14 cellular contexts compared by ENCODE assay signal in the genomic region with DNA sequence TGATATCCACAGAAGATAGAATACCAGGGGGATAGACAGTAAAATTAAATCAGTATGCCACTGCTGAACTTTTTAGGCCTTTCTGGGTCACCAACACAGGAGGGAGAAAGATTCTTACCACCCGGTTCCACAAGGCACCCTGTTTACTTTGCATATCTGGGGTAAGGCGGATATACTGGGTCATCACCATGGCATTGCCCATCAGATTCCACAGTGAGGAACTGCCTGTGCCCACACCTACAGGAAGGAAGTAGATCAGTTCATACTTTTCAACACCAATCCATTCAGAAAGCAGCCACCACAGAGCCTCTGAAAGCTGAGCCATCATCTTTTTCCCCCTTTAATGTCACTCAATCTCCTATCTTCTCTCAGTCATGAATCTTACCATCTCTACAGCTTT. TPM values are rescaled to one million over a fixed set of nuclear protein-coding genes. Genes with fewer than 3 reads are reported as not detected.
DNase-seq lines count a peak whose midpoint lies in the region; ATAC-seq and TF ChIP-seq lines count a peak whose summit lies in the region.
"Had no signal": no experiment of that assay in that cellular context is flagged by ENCODE, and none has a peak within 500 bp of the region (broad histone marks: within the 10 kb centered on the region; RNA-seq: fewer than 3 reads in every experiment).

No MANE protein-coding gene starts in this region.

- H3K27me3 ChIP-seq in CD4-positive, CD25-positive, alpha-beta regulatory T cell (ENCODE audit: control insufficient read depth, insufficient read depth, low read length): no peaks in the 10 kb centered on the region
- no peaks in the 10 kb centered on the region for H3K27me3 ChIP-seq in mucosa of stomach (ENCODE audit: control insufficient read depth, insufficient read depth, low read length)
- H3K27me3 ChIP-seq: left lung had no signal

- DNase-seq in CD4-positive, CD25-positive, alpha-beta regulatory T cell: peak in 1 of 3 donors; percentile 14
- no peak for DNase-seq in HFFc6
- DNase-seq in activated T-helper 1 cell treated with anti-CD3 and anti-CD28 coated beads, Interleukin-12 subunit alpha, Interleukin-12 subunit beta, Interleukin-2, Interleukin-4 antibody, amounts not matched to agents 30 ng/mL and 10 ng/mL and 1 ng/mL, durations not matched to agents 14 hours and 24 hours and 36 hours (ENCODE audit: low spot score): no peak
- no peak for DNase-seq in NCI-H187 (lab: John Stamatoyannopoulos, UW)
- no peak for DNase-seq in NOMO-1 treated with DMSO at 0.1 percent for 48 hours (lab: John Stamatoyannopoulos, UW; ENCODE audit: unreplicated experiment)
- no peak for DNase-seq in activated naive CD4-positive, alpha-beta T cell treated with anti-CD3 and anti-CD28 coated beads for 36 hours
- DNase-seq: activated CD8-positive, alpha-beta memory T cell treated with anti-CD3 and anti-CD28 coated beads, Interleukin-2, amount 50 U/mL, for 48 hours; amygdala; hippocampal formation; left lung; NCI-H1105; stimulated activated naive CD4-positive, alpha-beta T cell treated with Interleukin-2 at 50 U/mL for 16 hours had no signal

- H3K4me1 Mint-ChIP-seq in CD4-positive, CD25-positive, alpha-beta regulatory T cell: peaks cover 21 to 42% (median 30%) of the 10 kb centered on the region in 4 donors
- peaks cover 26% of the 10 kb centered on the region for H3K4me1 Mint-ChIP-seq in HFFc6 (ENCODE audit: low read depth)
- peaks cover 37% of the 10 kb centered on the region for H3K4me1 Mint-ChIP-seq in activated T-helper 1 cell treated with anti-CD3 and anti-CD28 coated beads, Interleukin-12 subunit alpha, Interleukin-12 subunit beta, Interleukin-2, Interleukin-4 antibody, amounts not matched to agents 30 ng/mL and 10 ng/mL and 1 ng/mL, durations not matched to agents 14 hours and 24 hours and 36 hours (ENCODE audit: low read depth)
- H3K4me1 Mint-ChIP-seq in activated naive CD4-positive, alpha-beta T cell treated with anti-CD3 and anti-CD28 coated beads for 36 hours (ENCODE audit: low read depth): peaks cover 33% of the 10 kb centered on the region

- peak overlapping the region; percentile 47 to 82 (median 68) for H3K4me3 Mint-ChIP-seq in CD4-positive, CD25-positive, alpha-beta regulatory T cell
- H3K4me3 Mint-ChIP-seq in HFFc6: peak overlapping the region; percentile 18; the same call in 1 of the 2 replicates
- peak overlapping the region; percentile 40 for H3K4me3 Mint-ChIP-seq in activated T-helper 1 cell treated with anti-CD3 and anti-CD28 coated beads, Interleukin-12 subunit alpha, Interleukin-12 subunit beta, Interleukin-2, Interleukin-4 antibody, amounts not matched to agents 30 ng/mL and 10 ng/mL and 1 ng/mL, durations not matched to agents 14 hours and 24 hours and 36 hours
- no peak overlapping the region for H3K4me3 Mint-ChIP-seq in activated naive CD4-positive, alpha-beta T cell treated with anti-CD3 and anti-CD28 coated beads for 36 hours

- no peak for TF ChIP-seq CTCF in HFFc6 (IDR thresholded peaks at IDR 0.05)

- peaks cover 17% of the 10 kb centered on the region for H3K4me1 ChIP-seq in CD4-positive, CD25-positive, alpha-beta regulatory T cell (ENCODE audit: control insufficient read depth, insufficient read depth, low read length, poor library complexity, severe bottlenecking)
- peaks cover 8% of the 10 kb centered on the region for H3K4me1 ChIP-seq in mucosa of stomach (ENCODE audit: control insufficient read depth, insufficient read depth, low read length)

- ATAC-seq in CD4-positive, CD25-positive, alpha-beta regulatory T cell (ENCODE audit: low read depth in 2 of 2): no peak
- no peak for ATAC-seq in GM21390 (IDR thresholded peaks at IDR 0.05; ENCODE audit: unreplicated experiment)
- ATAC-seq: left lung had no signal

- peak overlapping the region; percentile 16 for H3K9ac ChIP-seq in mucosa of stomach (ENCODE audit: low read length)

- H3K9me3 ChIP-seq in CD4-positive, CD25-positive, alpha-beta regulatory T cell (ENCODE audit: control insufficient read depth in 2 of 2, low read length in 2 of 2): no peaks in the 10 kb centered on the region
- no peaks in the 10 kb centered on the region for H3K9me3 ChIP-seq in mucosa of stomach (ENCODE audit: control insufficient read depth, low read length)
- H3K9me3 ChIP-seq: left lung had no signal

- H3K27me3 Mint-ChIP-seq in CD4-positive, CD25-positive, alpha-beta regulatory T cell: no peaks in the 10 kb centered on the region
- no peaks in the 10 kb centered on the region; the same call in 1 of the 2 replicates for H3K27me3 Mint-ChIP-seq in HFFc6 (ENCODE audit: insufficient read depth)
- H3K27me3 Mint-ChIP-seq in activated T-helper 1 cell treated with anti-CD3 and anti-CD28 coated beads, Interleukin-12 subunit alpha, Interleukin-12 subunit beta, Interleukin-2, Interleukin-4 antibody, amounts not matched to agents 30 ng/mL and 10 ng/mL and 1 ng/mL, durations not matched to agents 14 hours and 24 hours and 36 hours (ENCODE audit: insufficient read depth): no peaks in the 10 kb centered on the region
- no peaks in the 10 kb centered on the region for H3K27me3 Mint-ChIP-seq in activated naive CD4-positive, alpha-beta T cell treated with anti-CD3 and anti-CD28 coated beads for 36 hours (ENCODE audit: low read depth)

- H3K36me3 Mint-ChIP-seq in CD4-positive, CD25-positive, alpha-beta regulatory T cell: peaks cover 28% of the 10 kb centered on the region
- peaks cover 16% of the 10 kb centered on the region; the same call in 1 of the 2 replicates for H3K36me3 Mint-ChIP-seq in HFFc6 (ENCODE audit: low read depth)
- H3K36me3 Mint-ChIP-seq in activated T-helper 1 cell treated with anti-CD3 and anti-CD28 coated beads, Interleukin-12 subunit alpha, Interleukin-12 subunit beta, Interleukin-2, Interleukin-4 antibody, amounts not matched to agents 30 ng/mL and 10 ng/mL and 1 ng/mL, durations not matched to agents 14 hours and 24 hours and 36 hours (ENCODE audit: low read depth): peaks cover 16% of the 10 kb centered on the region
- H3K36me3 Mint-ChIP-seq in activated naive CD4-positive, alpha-beta T cell treated with anti-CD3 and anti-CD28 coated beads for 36 hours (ENCODE audit: low read depth): peaks cover 8% of the 10 kb centered on the region

- intact Hi-C loops in activated T-helper 1 cell treated with anti-CD3 and anti-CD28 coated beads, Interleukin-12 subunit alpha, Interleukin-12 subunit beta, Interleukin-2, Interleukin-4 antibody, amounts not matched to agents 30 ng/mL and 10 ng/mL and 1 ng/mL, durations not matched to agents 14 hours and 24 hours and 36 hours (cut with micrococcal nuclease): no loop called here
- intact Hi-C loops in activated naive CD4-positive, alpha-beta T cell treated with anti-CD3 and anti-CD28 coated beads for 36 hours (cut with micrococcal nuclease): no loop called here

- CTCF ChIA-PET in activated naive CD4-positive, alpha-beta T cell treated with anti-CD3 and anti-CD28 coated beads for 36 hours (lab: Charles Lee): interaction anchor here (0.8 kb wide), 1 partner anchor 63 kb away, joined by 3 read pairs; no protein-coding TSS in a partner anchor

- H3K4me3 ChIP-seq in CD4-positive, CD25-positive, alpha-beta regulatory T cell (ENCODE audit: low read depth, low read length): no peak overlapping the region
- no peak overlapping the region for H3K4me3 ChIP-seq in mucosa of stomach (ENCODE audit: low read length)
- H3K4me3 ChIP-seq: left lung had no signal

- no peak overlapping the region for H3K27ac Mint-ChIP-seq in CD4-positive, CD25-positive, alpha-beta regulatory T cell
- peak overlapping the region; percentile 53; the same call in 1 of the 2 replicates for H3K27ac Mint-ChIP-seq in HFFc6
- no peak overlapping the region for H3K27ac Mint-ChIP-seq in activated T-helper 1 cell treated with anti-CD3 and anti-CD28 coated beads, Interleukin-12 subunit alpha, Interleukin-12 subunit beta, Interleukin-2, Interleukin-4 antibody, amounts not matched to agents 30 ng/mL and 10 ng/mL and 1 ng/mL, durations not matched to agents 14 hours and 24 hours and 36 hours
- no peak overlapping the region for H3K27ac Mint-ChIP-seq in activated naive CD4-positive, alpha-beta T cell treated with anti-CD3 and anti-CD28 coated beads for 36 hours

- H3K36me3 ChIP-seq in CD4-positive, CD25-positive, alpha-beta regulatory T cell (ENCODE audit: control insufficient read depth, insufficient read depth, low read length): peaks cover 18% of the 10 kb centered on the region
- peaks cover 9% of the 10 kb centered on the region for H3K36me3 ChIP-seq in mucosa of stomach (ENCODE audit: control insufficient read depth, insufficient read depth, low read length)

- no peaks in the 10 kb centered on the region for H3K9me3 Mint-ChIP-seq in CD4-positive, CD25-positive, alpha-beta regulatory T cell
- H3K9me3 Mint-ChIP-seq in HFFc6: no peaks in the 10 kb centered on the region
- H3K9me3 Mint-ChIP-seq in activated T-helper 1 cell treated with anti-CD3 and anti-CD28 coated beads, Interleukin-12 subunit alpha, Interleukin-12 subunit beta, Interleukin-2, Interleukin-4 antibody, amounts not matched to agents 30 ng/mL and 10 ng/mL and 1 ng/mL, durations not matched to agents 14 hours and 24 hours and 36 hours: no peaks in the 10 kb centered on the region
- H3K9me3 Mint-ChIP-seq in activated naive CD4-positive, alpha-beta T cell treated with anti-CD3 and anti-CD28 coated beads for 36 hours: no peaks in the 10 kb centered on the region

- no peak overlapping the region for H3K27ac ChIP-seq in CD4-positive, CD25-positive, alpha-beta regulatory T cell (ENCODE audit: insufficient read depth, low read length, poor library complexity, severe bottlenecking)
- H3K27ac ChIP-seq: left lung had no signal

RNA-seq across cellular contexts. Expression of a gene that starts 2.0 kb away (rescaled TPM):
- total RNA-seq in CD4-positive, CD25-positive, alpha-beta regulatory T cell: 5.4 TPM
- 10 to 100 TPM; 17.8 to 22.7 (median 20.3) TPM for polyA plus RNA-seq in CD4-positive, CD25-positive, alpha-beta regulatory T cell
- 10 to 100 TPM; 24.3 to 27.7 (median 26.4) TPM for total RNA-seq in HFFc6 (2021; fragmentation: NEBNext Ultra II Directional; extraction: Animal tissue kit (Norgen Biotek cat#: 25700))
- 5.6 and 6.0 TPM in 2 replicates for total RNA-seq in activated T-helper 1 cell treated with anti-CD3 and anti-CD28 coated beads, Interleukin-12 subunit alpha, Interleukin-12 subunit beta, Interleukin-2, Interleukin-4 antibody, amounts not matched to agents 30 ng/mL and 10 ng/mL and 1 ng/mL, durations not matched to agents 14 hours and 24 hours and 36 hours
- 1 to 10 TPM; 4.0 to 4.8 TPM for total RNA-seq in activated naive CD4-positive, alpha-beta T cell treated with anti-CD3 and anti-CD28 coated beads for 36 hours

RNA-seq across cellular contexts. Expression of a gene that starts 22.9 kb away (rescaled TPM):
- 11.2 TPM for total RNA-seq in CD4-positive, CD25-positive, alpha-beta regulatory T cell
- 1 to 10 TPM in 3 of 4 donors, under 1 TPM in 1; 0.98 to 3.2 (median 2.6) TPM for polyA plus RNA-seq in CD4-positive, CD25-positive, alpha-beta regulatory T cell
- 1 to 10 TPM; 4.4 to 5.4 (median 5.1) TPM for total RNA-seq in HFFc6 (2021; fragmentation: NEBNext Ultra II Directional; extraction: Animal tissue kit (Norgen Biotek cat#: 25700))
- 9.9 and 11.1 TPM in 2 replicates for total RNA-seq in activated T-helper 1 cell treated with anti-CD3 and anti-CD28 coated beads, Interleukin-12 subunit alpha, Interleukin-12 subunit beta, Interleukin-2, Interleukin-4 antibody, amounts not matched to agents 30 ng/mL and 10 ng/mL and 1 ng/mL, durations not matched to agents 14 hours and 24 hours and 36 hours
- total RNA-seq in activated naive CD4-positive, alpha-beta T cell treated with anti-CD3 and anti-CD28 coated beads for 36 hours: 1 to 10 TPM; 5.6 to 6.0 TPM
